ENCODE assay signal across 8 cellular contexts in the genomic region with DNA sequence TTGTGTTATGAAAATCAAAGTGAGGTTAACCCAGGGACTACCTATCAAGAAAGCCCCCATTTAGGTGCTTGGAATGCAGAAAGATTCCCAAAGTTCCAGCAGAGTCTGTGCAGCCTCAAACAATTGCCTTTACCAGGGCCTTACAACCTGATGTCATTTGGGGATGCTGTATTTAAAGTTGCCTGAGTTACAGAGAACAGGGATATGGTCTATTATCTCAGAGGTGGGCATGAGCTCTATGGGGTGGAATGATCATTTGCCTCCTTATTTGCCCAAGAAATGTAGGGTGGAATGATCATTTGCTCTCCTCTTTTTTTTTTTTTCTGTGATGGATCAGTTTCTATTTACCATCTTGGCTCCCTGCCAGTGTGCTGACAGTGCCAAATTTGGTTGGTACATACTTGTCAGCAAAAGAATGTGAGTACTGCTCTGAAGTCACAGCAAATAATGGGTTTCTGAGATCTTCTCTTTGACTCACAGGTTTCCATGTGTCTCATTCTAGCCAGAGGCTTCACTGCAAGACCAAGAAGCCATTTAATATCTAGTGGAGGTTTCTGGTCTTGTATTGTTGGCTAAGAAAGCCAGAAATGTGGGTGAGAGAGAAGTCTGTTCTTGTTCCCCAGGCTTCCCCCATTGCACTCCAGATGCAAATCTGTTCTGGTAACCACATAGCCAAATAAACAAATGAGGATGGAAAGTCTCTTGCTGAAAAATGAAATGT.
DNase-seq lines count a peak whose midpoint lies in the region; ATAC-seq and FAIRE-seq lines count a peak whose summit lies in the region.

No MANE protein-coding gene starts in this region.

- FAIRE-seq in RCC 7860 (lab: Jason Lieb, UNC), result peak; percentile 60

- DNase-seq in GM04504 (ENCODE audit: low read depth) (peak; percentile 22), RCC 7860 (ENCODE audit: low spot score) (peak; percentile 82), fibroblast of the conjunctiva (ENCODE audit: low read depth) (peak; percentile 49)
- DNase-seq in stimulated activated naive CD8-positive, alpha-beta T cell treated with anti-CD3 and anti-CD28 coated beads, Interleukin-15, amount 100 ng/mL, for 72 hours, result no peak
- DNase-seq in activated effector memory CD4-positive, alpha-beta T cell treated with anti-CD3 and anti-CD28 coated beads, Interleukin-2, amount 50 U/mL, for 16 hours, result no peak
- no peak for DNase-seq in activated CD4-positive, CD25-positive, alpha-beta regulatory T cell treated with anti-CD3 and anti-CD28 coated beads, Interleukin-2, amount 50 U/mL, for 72 hours

- ATAC-seq in GM21360 (IDR thresholded peaks at IDR 0.05; ENCODE audit: unreplicated experiment), result peak; percentile 54
- peak; percentile 54 for ATAC-seq in HG03571 (IDR thresholded peaks at IDR 0.05; ENCODE audit: unreplicated experiment)
- ATAC-seq in stimulated activated naive CD8-positive, alpha-beta T cell treated with anti-CD3 and anti-CD28 coated beads, Interleukin-15, amount 100 ng/mL, for 72 hours, result peak; percentile 86

- peaks cover 5 to 7% of the 10 kb centered on the region in 2 donors for H3K9me3 Mint-ChIP-seq in stimulated activated naive CD8-positive, alpha-beta T cell treated with anti-CD3 and anti-CD28 coated beads, Interleukin-15, amount 100 ng/mL, for 72 hours

- H3K27me3 Mint-ChIP-seq in stimulated activated naive CD8-positive, alpha-beta T cell treated with anti-CD3 and anti-CD28 coated beads, Interleukin-15, amount 100 ng/mL, for 72 hours, result peaks cover 33% of the 10 kb centered on the region

- peaks cover 10% of the 10 kb centered on the region for H3K4me1 Mint-ChIP-seq in stimulated activated naive CD8-positive, alpha-beta T cell treated with anti-CD3 and anti-CD28 coated beads, Interleukin-15, amount 100 ng/mL, for 72 hours

- no peak overlapping the region for H3K4me3 Mint-ChIP-seq in stimulated activated naive CD8-positive, alpha-beta T cell treated with anti-CD3 and anti-CD28 coated beads, Interleukin-15, amount 100 ng/mL, for 72 hours

- peak overlapping the region in 1 of 2 donors; percentile 50 for H3K27ac Mint-ChIP-seq in stimulated activated naive CD8-positive, alpha-beta T cell treated with anti-CD3 and anti-CD28 coated beads, Interleukin-15, amount 100 ng/mL, for 72 hours

Comparison
In these comparisons a context has a peak if more than half of its experiments do, and no peak if none do; other contexts are left out.
1. DNase-seq: peak in GM04504 (single experiment), RCC 7860 (single experiment) and fibroblast of the conjunctiva (single experiment); none in stimulated activated naive CD8-positive, alpha-beta T cell treated with anti-CD3 and anti-CD28 coated beads, Interleukin-15, amount 100 ng/mL, for 72 hours (0 of 2), activated effector memory CD4-positive, alpha-beta T cell treated with anti-CD3 and anti-CD28 coated beads, Interleukin-2, amount 50 U/mL, for 16 hours (single experiment) and activated CD4-positive, CD25-positive, alpha-beta regulatory T cell treated with anti-CD3 and anti-CD28 coated beads, Interleukin-2, amount 50 U/mL, for 72 hours (single experiment).
2. Peak in every context shown above with its lines, with median percentiles within 50 percentile points of each other: ATAC-seq.